1 cellular context compared by ENCODE assay signal in the genomic region with DNA sequence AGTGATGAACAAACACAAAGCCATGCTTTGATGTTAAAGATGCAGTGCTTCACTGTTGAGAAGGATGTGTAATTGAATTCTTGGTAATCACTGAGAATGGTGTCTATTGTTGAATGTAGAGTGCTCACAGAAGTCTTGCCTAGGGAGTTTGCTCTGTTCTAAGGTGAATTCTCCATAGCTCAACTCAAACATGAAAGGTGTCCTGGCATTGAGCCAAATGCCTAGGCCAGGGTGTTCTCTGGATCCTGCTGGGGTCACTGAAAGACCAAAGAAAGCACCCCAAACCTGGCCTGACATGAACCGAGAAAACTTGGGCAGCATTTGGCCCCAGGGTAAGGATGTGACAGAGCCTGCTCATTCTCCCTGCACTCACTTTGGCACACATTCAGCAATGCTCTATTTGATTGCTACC.
TF ChIP-seq lines count a peak whose summit lies in the region.

No MANE protein-coding gene starts in this region.

TF ChIP-seq in SK-N-SH treated with all-trans-retinoic acid at 6 μM for 48 hours, 23 proteins besides CTCF, POLR2A, EP300 and RAD21 (continued from another document):
- TF ChIP-seq, protein P1, sequence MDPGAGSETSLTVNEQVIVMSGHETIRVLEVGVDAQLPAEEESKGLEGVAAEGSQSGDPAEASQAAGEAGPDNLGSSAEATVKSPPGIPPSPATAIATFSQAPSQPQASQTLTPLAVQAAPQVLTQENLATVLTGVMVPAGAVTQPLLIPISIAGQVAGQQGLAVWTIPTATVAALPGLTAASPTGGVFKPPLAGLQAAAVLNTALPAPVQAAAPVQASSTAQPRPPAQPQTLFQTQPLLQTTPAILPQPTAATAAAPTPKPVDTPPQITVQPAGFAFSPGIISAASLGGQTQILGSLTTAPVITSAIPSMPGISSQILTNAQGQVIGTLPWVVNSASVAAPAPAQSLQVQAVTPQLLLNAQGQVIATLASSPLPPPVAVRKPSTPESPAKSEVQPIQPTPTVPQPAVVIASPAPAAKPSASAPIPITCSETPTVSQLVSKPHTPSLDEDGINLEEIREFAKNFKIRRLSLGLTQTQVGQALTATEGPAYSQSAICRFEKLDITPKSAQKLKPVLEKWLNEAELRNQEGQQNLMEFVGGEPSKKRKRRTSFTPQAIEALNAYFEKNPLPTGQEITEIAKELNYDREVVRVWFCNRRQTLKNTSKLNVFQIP (CRISPR knock-in tag; IDR thresholded peaks at IDR 0.05; ENCODE audit: borderline replicate concordance, low read depth): no peak
- no peak for TF ChIP-seq CREB5 (CRISPR knock-in tag; IDR thresholded peaks at IDR 0.05; ENCODE audit: low read depth)
- no peak for TF ChIP-seq PATZ1 (CRISPR knock-in tag; IDR thresholded peaks at IDR 0.05; ENCODE audit: borderline replicate concordance)
- TF ChIP-seq ARNTL (CRISPR knock-in tag; IDR thresholded peaks at IDR 0.05; ENCODE audit: borderline replicate concordance, low read depth): no peak
- TF ChIP-seq ESRRG (CRISPR knock-in tag; IDR thresholded peaks at IDR 0.05): no peak
- TF ChIP-seq ZFP3 (CRISPR knock-in tag; IDR thresholded peaks at IDR 0.05): no peak
- no peak for TF ChIP-seq ZNF565 (CRISPR knock-in tag; conservative IDR thresholded peaks at IDR 0.05; ENCODE audit: low read depth)
- TF ChIP-seq RARB (CRISPR knock-in tag; IDR thresholded peaks at IDR 0.05): no peak
- TF ChIP-seq ZNF70 (CRISPR knock-in tag; IDR thresholded peaks at IDR 0.05): no peak
- no peak for TF ChIP-seq BACH2 (CRISPR knock-in tag; IDR thresholded peaks at IDR 0.05; ENCODE audit: borderline replicate concordance)
- TF ChIP-seq, protein P2, sequence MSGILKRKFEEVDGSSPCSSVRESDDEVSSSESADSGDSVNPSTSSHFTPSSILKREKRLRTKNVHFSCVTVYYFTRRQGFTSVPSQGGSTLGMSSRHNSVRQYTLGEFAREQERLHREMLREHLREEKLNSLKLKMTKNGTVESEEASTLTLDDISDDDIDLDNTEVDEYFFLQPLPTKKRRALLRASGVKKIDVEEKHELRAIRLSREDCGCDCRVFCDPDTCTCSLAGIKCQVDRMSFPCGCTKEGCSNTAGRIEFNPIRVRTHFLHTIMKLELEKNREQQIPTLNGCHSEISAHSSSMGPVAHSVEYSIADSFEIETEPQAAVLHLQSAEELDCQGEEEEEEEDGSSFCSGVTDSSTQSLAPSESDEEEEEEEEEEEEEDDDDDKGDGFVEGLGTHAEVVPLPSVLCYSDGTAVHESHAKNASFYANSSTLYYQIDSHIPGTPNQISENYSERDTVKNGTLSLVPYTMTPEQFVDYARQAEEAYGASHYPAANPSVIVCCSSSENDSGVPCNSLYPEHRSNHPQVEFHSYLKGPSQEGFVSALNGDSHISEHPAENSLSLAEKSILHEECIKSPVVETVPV (CRISPR knock-in tag; IDR thresholded peaks at IDR 0.05): no peak
- no peak for TF ChIP-seq OSR1 (CRISPR knock-in tag; IDR thresholded peaks at IDR 0.05)
- TF ChIP-seq ZC3H10 (CRISPR knock-in tag; IDR thresholded peaks at IDR 0.05): no peak
- no peak for TF ChIP-seq SNAI2 (CRISPR knock-in tag; IDR thresholded peaks at IDR 0.05)
